ENCODE assay signal across 2 cellular contexts in the genomic region with DNA sequence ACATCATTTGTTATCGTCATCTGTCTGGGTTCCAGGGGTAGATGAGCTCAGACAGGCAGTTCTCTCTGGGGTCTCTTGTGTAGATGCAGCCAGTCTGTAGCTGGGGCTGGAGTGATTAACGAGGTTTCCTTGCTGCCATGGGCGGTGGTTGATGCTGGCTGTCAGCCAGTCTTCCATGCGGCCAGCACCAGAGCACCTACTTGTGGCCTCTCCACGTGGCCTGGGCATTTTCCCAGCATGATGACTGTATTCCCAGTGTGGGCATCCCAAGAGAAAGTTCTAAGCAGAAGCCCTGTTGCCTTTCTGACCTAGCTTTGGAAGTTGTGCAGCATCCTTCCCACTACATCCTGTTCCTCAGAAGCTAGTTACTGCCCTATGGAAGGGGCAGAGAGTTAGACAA.
A peak's percentile ranks its signal among the peaks of the same experiment; 100 is the strongest.
TF ChIP-seq lines count a peak whose summit lies in the region.

No MANE protein-coding gene starts in this region.

TF ChIP-seq in liver, 16 proteins besides CTCF, POLR2A, EP300 and RAD21:
- TF ChIP-seq, protein P1, sequence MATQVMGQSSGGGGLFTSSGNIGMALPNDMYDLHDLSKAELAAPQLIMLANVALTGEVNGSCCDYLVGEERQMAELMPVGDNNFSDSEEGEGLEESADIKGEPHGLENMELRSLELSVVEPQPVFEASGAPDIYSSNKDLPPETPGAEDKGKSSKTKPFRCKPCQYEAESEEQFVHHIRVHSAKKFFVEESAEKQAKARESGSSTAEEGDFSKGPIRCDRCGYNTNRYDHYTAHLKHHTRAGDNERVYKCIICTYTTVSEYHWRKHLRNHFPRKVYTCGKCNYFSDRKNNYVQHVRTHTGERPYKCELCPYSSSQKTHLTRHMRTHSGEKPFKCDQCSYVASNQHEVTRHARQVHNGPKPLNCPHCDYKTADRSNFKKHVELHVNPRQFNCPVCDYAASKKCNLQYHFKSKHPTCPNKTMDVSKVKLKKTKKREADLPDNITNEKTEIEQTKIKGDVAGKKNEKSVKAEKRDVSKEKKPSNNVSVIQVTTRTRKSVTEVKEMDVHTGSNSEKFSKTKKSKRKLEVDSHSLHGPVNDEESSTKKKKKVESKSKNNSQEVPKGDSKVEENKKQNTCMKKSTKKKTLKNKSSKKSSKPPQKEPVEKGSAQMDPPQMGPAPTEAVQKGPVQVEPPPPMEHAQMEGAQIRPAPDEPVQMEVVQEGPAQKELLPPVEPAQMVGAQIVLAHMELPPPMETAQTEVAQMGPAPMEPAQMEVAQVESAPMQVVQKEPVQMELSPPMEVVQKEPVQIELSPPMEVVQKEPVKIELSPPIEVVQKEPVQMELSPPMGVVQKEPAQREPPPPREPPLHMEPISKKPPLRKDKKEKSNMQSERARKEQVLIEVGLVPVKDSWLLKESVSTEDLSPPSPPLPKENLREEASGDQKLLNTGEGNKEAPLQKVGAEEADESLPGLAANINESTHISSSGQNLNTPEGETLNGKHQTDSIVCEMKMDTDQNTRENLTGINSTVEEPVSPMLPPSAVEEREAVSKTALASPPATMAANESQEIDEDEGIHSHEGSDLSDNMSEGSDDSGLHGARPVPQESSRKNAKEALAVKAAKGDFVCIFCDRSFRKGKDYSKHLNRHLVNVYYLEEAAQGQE (IDR thresholded peaks at IDR 0.05), result no peak
- TF ChIP-seq, protein P2, sequence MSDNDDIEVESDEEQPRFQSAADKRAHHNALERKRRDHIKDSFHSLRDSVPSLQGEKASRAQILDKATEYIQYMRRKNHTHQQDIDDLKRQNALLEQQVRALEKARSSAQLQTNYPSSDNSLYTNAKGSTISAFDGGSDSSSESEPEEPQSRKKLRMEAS (IDR thresholded peaks at IDR 0.05), result peak; percentile 35
- TF ChIP-seq EGR1 (IDR thresholded peaks at IDR 0.05; ENCODE audit: low read depth in 2 of 2), result no peak

TF ChIP-seq in HepG2, 621 proteins besides CTCF, POLR2A, EP300 and RAD21:
- TF ChIP-seq BCL6 (CRISPR knock-in tag; IDR thresholded peaks at IDR 0.05) (no peak), NR1H2 (CRISPR knock-in tag; IDR thresholded peaks at IDR 0.05; ENCODE audit: borderline replicate concordance, low read depth) (no peak), ZC3H13 (CRISPR knock-in tag; IDR thresholded peaks at IDR 0.05) (no peak)
